ENCODE assay signal across 8 cellular contexts in the genomic region with DNA sequence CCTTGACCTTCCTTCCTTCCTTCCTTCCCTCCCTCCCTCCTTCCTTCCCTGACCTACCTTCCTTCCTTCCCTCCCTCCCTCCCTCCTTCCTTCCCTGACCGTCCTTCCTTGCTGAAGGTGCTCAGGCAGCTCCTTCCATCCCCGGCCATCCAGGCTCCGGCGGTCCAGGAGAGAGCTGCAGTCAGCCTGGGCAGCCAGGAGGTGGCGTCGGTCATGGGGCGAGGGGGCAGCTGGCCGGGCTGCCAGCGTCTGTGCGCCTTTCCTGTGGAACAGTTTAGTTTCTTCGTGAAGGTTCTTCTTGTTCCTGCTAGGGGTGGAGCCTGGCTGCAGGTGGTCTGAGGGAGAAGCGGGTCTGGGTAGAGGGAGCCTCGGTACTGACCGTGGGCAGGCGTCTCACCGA. TPM values are rescaled to one million over a fixed set of nuclear protein-coding genes. Genes with fewer than 3 reads are reported as not detected.
DNase-seq lines count a peak whose midpoint lies in the region; ATAC-seq and TF ChIP-seq lines count a peak whose summit lies in the region.

No MANE protein-coding gene starts in this region.

- peaks cover 5% of the 10 kb centered on the region; the same call in 1 of the 2 replicates for H3K9me3 ChIP-seq in AG04450 (ENCODE audit: control insufficient read depth, insufficient read depth, low read length)

- POLR2A ChIA-PET in AG04450 (lab: Yijun Ruan, JAX): no interaction called here

- DNase-seq in AG04450 (ENCODE audit: low read depth, low spot score) (no peak), GM04504 (ENCODE audit: low read depth) (peak; percentile 3), SK-N-DZ (ENCODE audit: low spot score) (peak; percentile 57), iris pigment epithelial cell (ENCODE audit: low read depth) (peak; percentile 44)
- no peak for DNase-seq in activated CD4-positive, CD25-positive, alpha-beta regulatory T cell (lab: John Stamatoyannopoulos, UW)

- no peak overlapping the region for H3K4me3 ChIP-seq in AG04450 (ENCODE audit: low read depth, low read length)

- CTCF ChIA-PET in AG04450 (lab: Charles Lee): interaction anchor here (1.0 kb wide), 1 partner anchor 199 kb away, joined by 3 read pairs; no protein-coding TSS in a partner anchor

- peaks cover 19% of the 10 kb centered on the region for H3K27me3 ChIP-seq in AG04450 (ENCODE audit: control insufficient read depth, insufficient read depth, low read length)

- H3K27ac ChIP-seq in AG04450 (ENCODE audit: low read depth, low read length): no peak overlapping the region

- ATAC-seq in HG02571 (IDR thresholded peaks at IDR 0.05; ENCODE audit: unreplicated experiment): no peak
- no peak for ATAC-seq in GM19463 (IDR thresholded peaks at IDR 0.05; ENCODE audit: unreplicated experiment)
- ATAC-seq in GM19395 (IDR thresholded peaks at IDR 0.05; ENCODE audit: unreplicated experiment): no peak

- peak; percentile 50 for TF ChIP-seq CTCF in AG04450 (IDR thresholded peaks at IDR 0.05; ENCODE audit: low read depth, low read length)

RNA-seq across cellular contexts. Expression of gene GPR35, which starts 15.7 kb away (rescaled TPM):
- polyA plus RNA-seq in AG04450 (2011; rRNA removed): 0.05 and 0.06 TPM in 2 replicates
- 0.04 TPM in 1 of 2 replicates, not detected in the other for polyA minus RNA-seq in AG04450 (2011; rRNA and poly(A)+ RNA removed)
- not detected in 2 replicates for polyA plus RNA-seq in SK-N-DZ (2014; cell fraction: cytosol; rRNA removed)
- polyA plus RNA-seq in SK-N-DZ (2014; cell fraction: nucleus; rRNA removed): 0.16 TPM in 1 of 2 replicates, not detected in the other

RNA-seq across cellular contexts. Expression of gene AQP12B, which starts 41.7 kb away (rescaled TPM):
- not detected in 2 replicates for polyA plus RNA-seq in AG04450 (2011; rRNA removed)
- not detected in 2 replicates for polyA minus RNA-seq in AG04450 (2011; rRNA and poly(A)+ RNA removed)
- not detected in 2 replicates for polyA plus RNA-seq in SK-N-DZ (2014; cell fraction: cytosol; rRNA removed)
- 0.31 TPM in 1 of 2 replicates, not detected in the other for polyA plus RNA-seq in SK-N-DZ (2014; cell fraction: nucleus; rRNA removed)

RNA-seq across cellular contexts. Expression of gene AQP12A, which starts 50.7 kb away (rescaled TPM):
- polyA plus RNA-seq in AG04450 (2011; rRNA removed): not detected in 2 replicates
- polyA minus RNA-seq in AG04450 (2011; rRNA and poly(A)+ RNA removed): not detected in 2 replicates
- not detected in 2 replicates for polyA plus RNA-seq in SK-N-DZ (2014; cell fraction: cytosol; rRNA removed)
- not detected in 2 replicates for polyA plus RNA-seq in SK-N-DZ (2014; cell fraction: nucleus; rRNA removed)

RNA-seq across cellular contexts. Expression of gene CAPN10, which starts 54.4 kb away (rescaled TPM):
- polyA plus RNA-seq in AG04450 (2011; rRNA removed): 5.6 and 7.5 TPM in 2 replicates
- 8.2 and 9.1 TPM in 2 replicates for polyA minus RNA-seq in AG04450 (2011; rRNA and poly(A)+ RNA removed)
- polyA plus RNA-seq in SK-N-DZ (2014; cell fraction: cytosol; rRNA removed): 33.5 and 49.4 TPM in 2 replicates
- 222 and 266 TPM in 2 replicates for polyA plus RNA-seq in SK-N-DZ (2014; cell fraction: nucleus; rRNA removed)

Comparison
In these comparisons a context has a peak if more than half of its experiments do, and no peak if none do; other contexts are left out.
1. DNase-seq: peak in GM04504 (single experiment), SK-N-DZ (single experiment) and iris pigment epithelial cell (single experiment); none in AG04450 (single experiment) and activated CD4-positive, CD25-positive, alpha-beta regulatory T cell (0 of 4).